ENCODE assay signal across 11 cellular contexts in the genomic region with DNA sequence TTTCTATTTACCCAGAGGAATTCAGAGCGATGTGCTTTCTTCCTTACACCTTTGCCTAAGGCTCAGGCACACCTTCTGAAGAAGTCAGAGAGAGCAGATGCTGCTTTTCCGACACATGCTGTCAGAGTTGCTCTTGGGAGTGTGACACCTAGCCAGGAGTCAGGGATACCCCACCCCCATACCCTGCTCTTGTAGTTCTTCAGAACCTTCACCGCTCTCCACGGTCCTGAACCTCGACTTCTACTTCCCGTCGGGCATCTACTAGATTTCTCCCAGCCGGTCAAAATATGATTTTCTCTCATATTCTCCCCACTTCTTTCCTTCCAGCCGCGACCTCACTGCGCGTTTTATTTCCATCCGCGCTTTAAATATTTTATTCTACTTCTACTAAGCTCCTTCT. TPM values are rescaled to one million over a fixed set of nuclear protein-coding genes. Genes with fewer than 3 reads are reported as not detected.
DNase-seq lines count a peak whose midpoint lies in the region; ATAC-seq and TF ChIP-seq lines count a peak whose summit lies in the region.
"Had no signal": no experiment of that assay in that cellular context is flagged by ENCODE, and none has a peak within 500 bp of the region (broad histone marks: within the 10 kb centered on the region; RNA-seq: fewer than 3 reads in every experiment).

No MANE protein-coding gene starts in this region.

- DNase-seq in NOMO-1 treated with DMSO at 0.1 percent for 48 hours (lab: John Stamatoyannopoulos, UW; ENCODE audit: unreplicated experiment) = peak; percentile 1
- no peak for DNase-seq in NOMO-1 treated with dmso at 0.1 percent for 144 hours (lab: John Stamatoyannopoulos, UW; ENCODE audit: unreplicated experiment)
- peak; percentile 36 to 68 (median 40) for DNase-seq in right cardiac atrium
- no peak for DNase-seq in retinal pigment epithelial cell (ENCODE audit: low read depth)
- no peak for DNase-seq in uterus

- intact Hi-C loops in right cardiac atrium (cut with DNase I) = no loop called here
- intact Hi-C loops in uterus (cut with DNase I; ENCODE audit: low total_unique reads) = no loop called here

- H3K4me1 ChIP-seq in right cardiac atrium (ENCODE audit: control insufficient read depth, insufficient read depth, low read length) = no peaks in the 10 kb centered on the region
- H3K4me1 ChIP-seq in uterus = peaks cover 0 to 13% of the 10 kb centered on the region in 2 donors

- H3K27me3 ChIP-seq in right cardiac atrium (ENCODE audit: control insufficient read depth, insufficient read depth) = peaks cover 4% of the 10 kb centered on the region
- peaks cover 10 to 44% of the 10 kb centered on the region in 2 donors for H3K27me3 ChIP-seq in uterus

- TF ChIP-seq CTCF in retinal pigment epithelial cell (conservative IDR thresholded peaks at IDR 0.05; ENCODE audit: low read depth, low read length) (no peak), uterus (IDR thresholded peaks at IDR 0.05) (no peak)

- ATAC-seq in SK-N-SH treated with all-trans-retinoic acid at 6 μM for 48 hours = peak; percentile 44; the same call in 1 of the 3 replicates
- no peak for ATAC-seq in right cardiac atrium
- no peak for ATAC-seq in GM21619 (IDR thresholded peaks at IDR 0.05; ENCODE audit: unreplicated experiment)
- ATAC-seq in GM19463 (IDR thresholded peaks at IDR 0.05; ENCODE audit: unreplicated experiment) = no peak
- ATAC-seq: left colon had no signal

- no peaks in the 10 kb centered on the region for H3K36me3 ChIP-seq in uterus
- H3K36me3 ChIP-seq: adrenal gland, upper lobe of left lung had no signal

- TF ChIP-seq POLR2A in uterus (IDR thresholded peaks at IDR 0.05) = no peak

- WGBS in right cardiac atrium = 5% methylated on average over 14 of the region's 14 CpGs

- H3K27ac ChIP-seq in right cardiac atrium (ENCODE audit: low read length) (no peak overlapping the region), uterus (no peak overlapping the region)
- H3K27ac ChIP-seq: adrenal gland, upper lobe of left lung had no signal

- H3K4me3 ChIP-seq in right cardiac atrium (ENCODE audit: low read length) (no peak overlapping the region), retinal pigment epithelial cell (ENCODE audit: low read length) (peak overlapping the region; percentile 4), uterus (no peak overlapping the region)
- H3K4me3 ChIP-seq: adrenal gland, upper lobe of left lung had no signal

- H3K9me3 ChIP-seq in right cardiac atrium (ENCODE audit: control insufficient read depth, low read length) (no peaks in the 10 kb centered on the region), uterus (no peaks in the 10 kb centered on the region)
- H3K9me3 ChIP-seq: adrenal gland, upper lobe of left lung had no signal

TF ChIP-seq in SK-N-SH treated with all-trans-retinoic acid at 6 μM for 48 hours, 23 proteins besides CTCF, POLR2A, EP300 and RAD21:
- TF ChIP-seq TOX (CRISPR knock-in tag; IDR thresholded peaks at IDR 0.05; ENCODE audit: borderline replicate concordance) (no peak), ZFP3 (CRISPR knock-in tag; IDR thresholded peaks at IDR 0.05) (no peak), ARNTL (CRISPR knock-in tag; IDR thresholded peaks at IDR 0.05; ENCODE audit: borderline replicate concordance, low read depth) (no peak), ZC3H10 (CRISPR knock-in tag; IDR thresholded peaks at IDR 0.05) (no peak), CSDC2 (CRISPR knock-in tag; IDR thresholded peaks at IDR 0.05) (no peak), ZFP30 (CRISPR knock-in tag; IDR thresholded peaks at IDR 0.05) (no peak), ZNF70 (CRISPR knock-in tag; IDR thresholded peaks at IDR 0.05) (no peak), ZNF8 (CRISPR knock-in tag; IDR thresholded peaks at IDR 0.05) (no peak), RARB (CRISPR knock-in tag; IDR thresholded peaks at IDR 0.05) (no peak)
- TF ChIP-seq, protein P1, sequence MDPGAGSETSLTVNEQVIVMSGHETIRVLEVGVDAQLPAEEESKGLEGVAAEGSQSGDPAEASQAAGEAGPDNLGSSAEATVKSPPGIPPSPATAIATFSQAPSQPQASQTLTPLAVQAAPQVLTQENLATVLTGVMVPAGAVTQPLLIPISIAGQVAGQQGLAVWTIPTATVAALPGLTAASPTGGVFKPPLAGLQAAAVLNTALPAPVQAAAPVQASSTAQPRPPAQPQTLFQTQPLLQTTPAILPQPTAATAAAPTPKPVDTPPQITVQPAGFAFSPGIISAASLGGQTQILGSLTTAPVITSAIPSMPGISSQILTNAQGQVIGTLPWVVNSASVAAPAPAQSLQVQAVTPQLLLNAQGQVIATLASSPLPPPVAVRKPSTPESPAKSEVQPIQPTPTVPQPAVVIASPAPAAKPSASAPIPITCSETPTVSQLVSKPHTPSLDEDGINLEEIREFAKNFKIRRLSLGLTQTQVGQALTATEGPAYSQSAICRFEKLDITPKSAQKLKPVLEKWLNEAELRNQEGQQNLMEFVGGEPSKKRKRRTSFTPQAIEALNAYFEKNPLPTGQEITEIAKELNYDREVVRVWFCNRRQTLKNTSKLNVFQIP (CRISPR knock-in tag; IDR thresholded peaks at IDR 0.05; ENCODE audit: borderline replicate concordance, low read depth) = no peak
- TF ChIP-seq, protein P2, sequence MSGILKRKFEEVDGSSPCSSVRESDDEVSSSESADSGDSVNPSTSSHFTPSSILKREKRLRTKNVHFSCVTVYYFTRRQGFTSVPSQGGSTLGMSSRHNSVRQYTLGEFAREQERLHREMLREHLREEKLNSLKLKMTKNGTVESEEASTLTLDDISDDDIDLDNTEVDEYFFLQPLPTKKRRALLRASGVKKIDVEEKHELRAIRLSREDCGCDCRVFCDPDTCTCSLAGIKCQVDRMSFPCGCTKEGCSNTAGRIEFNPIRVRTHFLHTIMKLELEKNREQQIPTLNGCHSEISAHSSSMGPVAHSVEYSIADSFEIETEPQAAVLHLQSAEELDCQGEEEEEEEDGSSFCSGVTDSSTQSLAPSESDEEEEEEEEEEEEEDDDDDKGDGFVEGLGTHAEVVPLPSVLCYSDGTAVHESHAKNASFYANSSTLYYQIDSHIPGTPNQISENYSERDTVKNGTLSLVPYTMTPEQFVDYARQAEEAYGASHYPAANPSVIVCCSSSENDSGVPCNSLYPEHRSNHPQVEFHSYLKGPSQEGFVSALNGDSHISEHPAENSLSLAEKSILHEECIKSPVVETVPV (CRISPR knock-in tag; IDR thresholded peaks at IDR 0.05) = no peak
- TF ChIP-seq, protein P3, sequence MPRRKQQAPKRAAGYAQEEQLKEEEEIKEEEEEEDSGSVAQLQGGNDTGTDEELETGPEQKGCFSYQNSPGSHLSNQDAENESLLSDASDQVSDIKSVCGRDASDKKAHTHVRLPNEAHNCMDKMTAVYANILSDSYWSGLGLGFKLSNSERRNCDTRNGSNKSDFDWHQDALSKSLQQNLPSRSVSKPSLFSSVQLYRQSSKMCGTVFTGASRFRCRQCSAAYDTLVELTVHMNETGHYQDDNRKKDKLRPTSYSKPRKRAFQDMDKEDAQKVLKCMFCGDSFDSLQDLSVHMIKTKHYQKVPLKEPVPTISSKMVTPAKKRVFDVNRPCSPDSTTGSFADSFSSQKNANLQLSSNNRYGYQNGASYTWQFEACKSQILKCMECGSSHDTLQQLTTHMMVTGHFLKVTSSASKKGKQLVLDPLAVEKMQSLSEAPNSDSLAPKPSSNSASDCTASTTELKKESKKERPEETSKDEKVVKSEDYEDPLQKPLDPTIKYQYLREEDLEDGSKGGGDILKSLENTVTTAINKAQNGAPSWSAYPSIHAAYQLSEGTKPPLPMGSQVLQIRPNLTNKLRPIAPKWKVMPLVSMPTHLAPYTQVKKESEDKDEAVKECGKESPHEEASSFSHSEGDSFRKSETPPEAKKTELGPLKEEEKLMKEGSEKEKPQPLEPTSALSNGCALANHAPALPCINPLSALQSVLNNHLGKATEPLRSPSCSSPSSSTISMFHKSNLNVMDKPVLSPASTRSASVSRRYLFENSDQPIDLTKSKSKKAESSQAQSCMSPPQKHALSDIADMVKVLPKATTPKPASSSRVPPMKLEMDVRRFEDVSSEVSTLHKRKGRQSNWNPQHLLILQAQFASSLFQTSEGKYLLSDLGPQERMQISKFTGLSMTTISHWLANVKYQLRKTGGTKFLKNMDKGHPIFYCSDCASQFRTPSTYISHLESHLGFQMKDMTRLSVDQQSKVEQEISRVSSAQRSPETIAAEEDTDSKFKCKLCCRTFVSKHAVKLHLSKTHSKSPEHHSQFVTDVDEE (CRISPR knock-in tag; IDR thresholded peaks at IDR 0.05) = no peak
- TF ChIP-seq, protein P4, sequence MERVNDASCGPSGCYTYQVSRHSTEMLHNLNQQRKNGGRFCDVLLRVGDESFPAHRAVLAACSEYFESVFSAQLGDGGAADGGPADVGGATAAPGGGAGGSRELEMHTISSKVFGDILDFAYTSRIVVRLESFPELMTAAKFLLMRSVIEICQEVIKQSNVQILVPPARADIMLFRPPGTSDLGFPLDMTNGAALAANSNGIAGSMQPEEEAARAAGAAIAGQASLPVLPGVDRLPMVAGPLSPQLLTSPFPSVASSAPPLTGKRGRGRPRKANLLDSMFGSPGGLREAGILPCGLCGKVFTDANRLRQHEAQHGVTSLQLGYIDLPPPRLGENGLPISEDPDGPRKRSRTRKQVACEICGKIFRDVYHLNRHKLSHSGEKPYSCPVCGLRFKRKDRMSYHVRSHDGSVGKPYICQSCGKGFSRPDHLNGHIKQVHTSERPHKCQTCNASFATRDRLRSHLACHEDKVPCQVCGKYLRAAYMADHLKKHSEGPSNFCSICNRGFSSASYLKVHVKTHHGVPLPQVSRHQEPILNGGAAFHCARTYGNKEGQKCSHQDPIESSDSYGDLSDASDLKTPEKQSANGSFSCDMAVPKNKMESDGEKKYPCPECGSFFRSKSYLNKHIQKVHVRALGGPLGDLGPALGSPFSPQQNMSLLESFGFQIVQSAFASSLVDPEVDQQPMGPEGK (CRISPR knock-in tag; IDR thresholded peaks at IDR 0.05; ENCODE audit: borderline replicate concordance) = no peak
TF ChIP-seq in SK-N-SH treated with all-trans-retinoic acid at 6 μM for 48 hours: peak in this region for 0.

RNA-seq across cellular contexts. Expression of gene GRIN3A, which starts 1.7 kb away (rescaled TPM):
- total RNA-seq in right cardiac atrium (under 1 TPM in 3 of 4 donors, not detected in 1; 0.18 to 0.31 (median 0.20) TPM), uterus (1 to 10 TPM in 1 of 4 donors, not detected in 3; 5.9 TPM)
- polyA plus RNA-seq in right cardiac atrium = 0.09 TPM

Comparison
In these comparisons a context has a peak if more than half of its experiments do, and no peak if none do; other contexts are left out.
1. DNase-seq: peak in NOMO-1 treated with DMSO at 0.1 percent for 48 hours (single experiment) and right cardiac atrium (3 of 3); none in NOMO-1 treated with dmso at 0.1 percent for 144 hours (single experiment), retinal pigment epithelial cell (single experiment) and uterus (0 of 2).